Comparison of ENCODE assay signal across 11 cellular contexts in the genomic region with DNA sequence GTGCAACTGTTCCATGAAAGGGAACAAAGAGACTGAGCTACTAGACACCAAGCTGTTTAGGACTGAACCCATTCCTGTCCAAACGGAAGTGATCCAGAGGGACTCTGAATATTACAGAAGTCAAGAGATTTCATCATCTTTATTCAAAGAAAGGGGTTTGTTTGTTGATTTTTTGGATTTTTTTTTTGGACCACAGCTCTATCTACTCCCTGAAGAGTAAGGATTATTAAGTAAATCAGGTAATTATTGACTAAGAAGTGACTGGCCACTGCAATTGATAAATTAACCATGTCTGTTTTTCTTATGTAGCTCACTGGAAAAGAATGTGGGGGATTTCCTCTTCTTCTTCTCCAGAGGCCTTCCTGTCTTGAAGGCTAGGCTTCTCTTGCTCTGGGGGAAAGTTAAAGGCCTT.
DNase-seq lines count a peak whose midpoint lies in the region; ATAC-seq, FAIRE-seq and TF ChIP-seq lines count a peak whose summit lies in the region.
"Had no signal": no experiment of that assay in that cellular context is flagged by ENCODE, and none has a peak within 500 bp of the region (broad histone marks: within the 10 kb centered on the region; RNA-seq: fewer than 3 reads in every experiment).

No MANE protein-coding gene starts in this region.

- no peak for FAIRE-seq in HTR-8/SVneo (lab: Jason Lieb, UNC)
- FAIRE-seq: GM12878 had no signal

- DNase-seq in HTR-8/SVneo (ENCODE audit: insufficient read length, low spot score) = peak; percentile 34
- peak; percentile 59 for DNase-seq in brain microvascular endothelial cell
- peak; percentile 96 for DNase-seq in kidney epithelial cell (ENCODE audit: low read depth)
- DNase-seq in thoracic aorta (ENCODE audit: low spot score) = no peak
- no peak for DNase-seq in NCI-H2227 (lab: John Stamatoyannopoulos, UW; ENCODE audit: unreplicated experiment)
- no peak for DNase-seq in SHP77 (lab: John Stamatoyannopoulos, UW)
- DNase-seq in mucosa of descending colon = no peak
- DNase-seq: activated CD8-positive, alpha-beta T cell treated with anti-CD3 and anti-CD28 coated beads for 36 hours; effector CD8-positive, alpha-beta T cell had no signal

- H3K4me3 ChIP-seq in brain microvascular endothelial cell (ENCODE audit: low read depth, low read length) = no peak overlapping the region
- H3K4me3 ChIP-seq in kidney epithelial cell (ENCODE audit: low read depth, low read length) = no peak overlapping the region
- no peak overlapping the region for H3K4me3 ChIP-seq in thoracic aorta
- no peak overlapping the region for H3K4me3 ChIP-seq in mucosa of descending colon
- H3K4me3 ChIP-seq: GM12878 had no signal

- H3K36me3 ChIP-seq in brain microvascular endothelial cell (replicated peaks) (no peaks in the 10 kb centered on the region), kidney epithelial cell (ENCODE audit: control insufficient read depth, insufficient read depth, low read length) (no peaks in the 10 kb centered on the region), thoracic aorta (no peaks in the 10 kb centered on the region), mucosa of descending colon (ENCODE audit: low read depth) (no peaks in the 10 kb centered on the region)

- H3K4me1 ChIP-seq in thoracic aorta (ENCODE audit: control insufficient read depth in 1 of 2, low read depth in 2 of 2) (peaks cover 17 to 63% of the 10 kb centered on the region in 2 donors), mucosa of descending colon (ENCODE audit: low read depth) (peaks cover 14% of the 10 kb centered on the region)

- H3K27me3 ChIP-seq in brain microvascular endothelial cell (replicated peaks) (no peaks in the 10 kb centered on the region), kidney epithelial cell (ENCODE audit: control insufficient read depth, insufficient read depth, low read length) (no peaks in the 10 kb centered on the region), thoracic aorta (replicated peaks; ENCODE audit: insufficient read depth) (no peaks in the 10 kb centered on the region)

- H3K27ac ChIP-seq in brain microvascular endothelial cell (peak overlapping the region; percentile 100), thoracic aorta (peak overlapping the region; percentile 80 to 81)

- intact Hi-C loops in mucosa of descending colon (cut with DNase I, micrococcal nuclease) = loop anchor here in 1 of 2 donors (10.0 kb wide), 1 partner anchor 149 kb away; a partner anchor contains a TSS

- in situ Hi-C loops in brain microvascular endothelial cell (cut with HindIII; ENCODE audit: low pct_ligation_motif_present, low sequenced_read_pairs) = no loop called here

- ATAC-seq in thoracic aorta (ENCODE audit: insufficient number of reproducible peaks, low FRiP score, low read depth) (no peak), GM21786 (IDR thresholded peaks at IDR 0.05; ENCODE audit: unreplicated experiment) (no peak), mucosa of descending colon (no peak)
- ATAC-seq: activated CD8-positive, alpha-beta T cell treated with anti-CD3 and anti-CD28 coated beads for 36 hours; GM12878 had no signal

- H3K9me3 ChIP-seq in thoracic aorta = no peaks in the 10 kb centered on the region
- H3K9me3 ChIP-seq in mucosa of descending colon = no peaks in the 10 kb centered on the region

- TF ChIP-seq CTCF in brain microvascular endothelial cell (IDR thresholded peaks at IDR 0.05; ENCODE audit: low read depth, low read length, missing control alignments) (no peak), kidney epithelial cell (IDR thresholded peaks at IDR 0.05; ENCODE audit: insufficient read depth, low read length, poor library complexity, severe bottlenecking) (no peak), thoracic aorta (IDR thresholded peaks at IDR 0.05) (no peak), mucosa of descending colon (IDR thresholded peaks at IDR 0.05) (no peak)

Comparison
In these comparisons a context has a peak if more than half of its experiments do, and no peak if none do; other contexts are left out.
1. DNase-seq: peak in HTR-8/SVneo (single experiment), brain microvascular endothelial cell (single experiment) and kidney epithelial cell (single experiment); none in thoracic aorta (single experiment), NCI-H2227 (single experiment), SHP77 (0 of 2) and mucosa of descending colon (0 of 3).